ENCODE assay signal across 1 cellular context in the genomic region with DNA sequence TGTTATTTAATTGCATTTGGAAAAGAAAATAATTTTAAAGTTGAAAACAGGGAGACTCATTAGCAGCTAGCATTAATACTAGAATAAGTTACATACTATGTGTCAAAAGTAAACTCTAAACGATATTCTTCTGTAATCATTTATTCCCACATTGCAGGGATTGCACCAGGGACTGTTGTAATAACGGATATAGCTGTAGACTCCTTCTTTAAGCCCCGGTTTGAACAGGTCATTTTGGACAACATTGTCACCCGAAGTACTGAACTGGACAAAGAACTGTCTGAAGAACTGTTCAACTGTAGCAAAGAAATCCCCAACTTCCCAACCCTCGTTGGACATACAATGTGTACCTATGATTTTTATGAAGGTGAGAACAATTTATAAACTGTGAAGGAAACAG.
TF ChIP-seq lines count a peak whose summit lies in the region.

No MANE protein-coding gene starts in this region.

TF ChIP-seq in HepG2, 621 proteins besides CTCF, POLR2A, EP300 and RAD21:
- TF ChIP-seq ZNF232 (CRISPR knock-in tag; IDR thresholded peaks at IDR 0.05; ENCODE audit: borderline replicate concordance) (no peak), SP140L (CRISPR knock-in tag; IDR thresholded peaks at IDR 0.05; ENCODE audit: borderline replicate concordance) (no peak), MIER3 (CRISPR knock-in tag; IDR thresholded peaks at IDR 0.05; ENCODE audit: borderline replicate concordance) (no peak), GATAD1 (CRISPR knock-in tag; IDR thresholded peaks at IDR 0.05) (no peak)
